In genomic region chr11:16935824-16936302, GRCh38 we compare ENCODE assay signal across 8 cellular contexts.
DNase-seq lines count a peak whose midpoint lies in the region; TF ChIP-seq lines count a peak whose summit lies in the region.
"Not testable (repeated sequence)": the region's sequence is repeated elsewhere in the genome, so short reads cannot be mapped to it uniquely, and the experiment has no call there.

No MANE protein-coding gene starts in this region.

- DNase-seq in DMS53 treated with DMSO at 0.1 percent for 48 hours (lab: John Stamatoyannopoulos, UW; ENCODE audit: unreplicated experiment) (peak; percentile 52), HAP-1 (ENCODE audit: low spot score in 2 of 2) (peak; percentile 70 to 72), NCI-H1105 treated with DMSO at 0.1 percent for 48 hours (lab: John Stamatoyannopoulos, UW) (peak; percentile 56), RPMI8226 (peak; percentile 44), astrocyte of the cerebellum (ENCODE audit: low read depth) (peak; percentile 26), glomerular endothelial cell (ENCODE audit: extremely low read depth, low read depth, low spot score) (peak; percentile 5), myocyte (ENCODE audit: low read depth) (peak; percentile 42), tibial nerve (ENCODE audit: low spot score in 2 of 2) (peak in 1 of 2 donors; percentile 20)

- not testable (repeated sequence) for TF ChIP-seq POLR2A in tibial nerve (IDR thresholded peaks at IDR 0.05)

- TF ChIP-seq CTCF in astrocyte of the cerebellum (IDR thresholded peaks at IDR 0.05; ENCODE audit: low read depth, low read length, missing control alignments) = peak; percentile 83
- TF ChIP-seq CTCF in tibial nerve (IDR thresholded peaks at IDR 0.05) = peak; percentile 44 to 63 (median 61)

- not testable (repeated sequence) for H3K36me3 ChIP-seq in HAP-1 (replicated peaks); tibial nerve

- not testable (repeated sequence) for H3K4me3 ChIP-seq in HAP-1; astrocyte of the cerebellum (ENCODE audit: low read depth, low read length); tibial nerve

- 40 to 48% methylated on average over 6 of the region's 6 CpGs for WGBS in tibial nerve, 2 donors

- H3K4me1 ChIP-seq in HAP-1 (peaks cover 18% of the 10 kb centered on the region), tibial nerve (peaks cover 0 to 35% (median 0%) of the 10 kb centered on the region in 4 donors)

- H3K27me3 ChIP-seq in HAP-1 (ENCODE audit: low read depth); tibial nerve: not testable (repeated sequence)

- H3K9me3 ChIP-seq in HAP-1, tibial nerve: not testable (repeated sequence)

- not testable (repeated sequence) for H3K27ac ChIP-seq in tibial nerve

- TF ChIP-seq EP300 in tibial nerve (IDR thresholded peaks at IDR 0.05) = not testable (repeated sequence)

- in situ Hi-C loops in HAP-1 (cut with MboI; ENCODE audit: low sequenced_read_pairs) = not testable (repeated sequence)
- in situ Hi-C loops in astrocyte of the cerebellum (cut with HindIII; ENCODE audit: low sequenced_read_pairs) = loop anchor here (5.0 kb wide), 1 partner anchor 126 kb away; no protein-coding TSS in a partner anchor
